ENCODE assay signal across 8 cellular contexts in genomic region chr21:16419188-16419874, GRCh38.
DNase-seq lines count a peak whose midpoint lies in the region; ATAC-seq and TF ChIP-seq lines count a peak whose summit lies in the region.

No MANE protein-coding gene starts in this region.

- H3K4me3 ChIP-seq in HAP-1 (peak overlapping the region; percentile 29), skeletal muscle satellite cell (ENCODE audit: low read length) (peak overlapping the region; percentile 61)
- no peak overlapping the region for H3K4me3 ChIP-seq in naive thymus-derived CD4-positive, alpha-beta T cell (ENCODE audit: low read length)

- peaks cover 0 to 7% (median 0%) of the 10 kb centered on the region in 11 donors for H3K9me3 Mint-ChIP-seq in naive thymus-derived CD4-positive, alpha-beta T cell

- no peak for TF ChIP-seq CTCF in VCaP (conservative IDR thresholded peaks at IDR 0.05)

- H3K27ac ChIP-seq in VCaP = peak overlapping the region; percentile 95
- no peak overlapping the region for H3K27ac ChIP-seq in naive thymus-derived CD4-positive, alpha-beta T cell (ENCODE audit: low read depth, low read length)

- no peak overlapping the region for H3K27ac Mint-ChIP-seq in naive thymus-derived CD4-positive, alpha-beta T cell

- H3K4me2 ChIP-seq in skeletal muscle satellite cell (ENCODE audit: low read length) = peak overlapping the region; percentile 77

- in situ Hi-C loops in HAP-1 (cut with MboI; ENCODE audit: low sequenced_read_pairs) = no loop called here

- H3K36me3 Mint-ChIP-seq in naive thymus-derived CD4-positive, alpha-beta T cell = no peaks in the 10 kb centered on the region

- DNase-seq in HAP-1 (ENCODE audit: low spot score in 2 of 2) = peak; percentile 87
- peak; percentile 4 for DNase-seq in hepatic stellate cell (ENCODE audit: low spot score)
- DNase-seq in OCI-M2 (lab: John Stamatoyannopoulos, UW; ENCODE audit: unreplicated experiment) = no peak
- no peak for DNase-seq in naive thymus-derived CD4-positive, alpha-beta T cell
- DNase-seq in central memory CD4-positive, alpha-beta T cell = no peak
- no peak for DNase-seq in NCI-H226

- H3K4me3 Mint-ChIP-seq in naive thymus-derived CD4-positive, alpha-beta T cell = no peak overlapping the region

- ATAC-seq in naive thymus-derived CD4-positive, alpha-beta T cell = no peak

- H3K36me3 ChIP-seq in HAP-1 (replicated peaks) (no peaks in the 10 kb centered on the region), skeletal muscle satellite cell (ENCODE audit: insufficient read depth, low read length) (no peaks in the 10 kb centered on the region)
- H3K36me3 ChIP-seq in naive thymus-derived CD4-positive, alpha-beta T cell (ENCODE audit: control insufficient read depth in 2 of 3, insufficient read depth in 3 of 3, low read length in 3 of 3) = no peaks in the 10 kb centered on the region

- no peaks in the 10 kb centered on the region for H3K4me1 Mint-ChIP-seq in naive thymus-derived CD4-positive, alpha-beta T cell

- intact Hi-C loops in naive thymus-derived CD4-positive, alpha-beta T cell (cut with micrococcal nuclease) = no loop called here

- CTCF ChIA-PET in naive thymus-derived CD4-positive, alpha-beta T cell (lab: Charles Lee) = no interaction called here

- POLR2A ChIA-PET in naive thymus-derived CD4-positive, alpha-beta T cell (lab: Charles Lee) = no interaction called here

- H3K27me3 ChIP-seq in HAP-1 (ENCODE audit: low read depth) = no peaks in the 10 kb centered on the region
- no peaks in the 10 kb centered on the region for H3K27me3 ChIP-seq in skeletal muscle satellite cell (ENCODE audit: control insufficient read depth, insufficient read depth, low read length)
- H3K27me3 ChIP-seq in naive thymus-derived CD4-positive, alpha-beta T cell (ENCODE audit: control insufficient read depth in 2 of 2, insufficient read depth in 2 of 2, low read length in 2 of 2) = no peaks in the 10 kb centered on the region

- H3K9ac ChIP-seq in skeletal muscle satellite cell (ENCODE audit: low read depth, low read length) = peak overlapping the region; percentile 73

- H3K9me3 ChIP-seq in HAP-1 = no peaks in the 10 kb centered on the region
- H3K9me3 ChIP-seq in skeletal muscle satellite cell (replicated peaks; ENCODE audit: low read length) = no peaks in the 10 kb centered on the region
- H3K9me3 ChIP-seq in naive thymus-derived CD4-positive, alpha-beta T cell (ENCODE audit: control insufficient read depth in 2 of 3, low read length in 3 of 3) = no peaks in the 10 kb centered on the region

- H3K4me1 ChIP-seq in HAP-1 (peaks cover 33% of the 10 kb centered on the region), skeletal muscle satellite cell (ENCODE audit: control insufficient read depth, insufficient read depth, low read length) (peaks cover 24% of the 10 kb centered on the region)
- H3K4me1 ChIP-seq in naive thymus-derived CD4-positive, alpha-beta T cell (ENCODE audit: control insufficient read depth in 2 of 2, insufficient read depth in 2 of 2, low read length in 2 of 2) = no peaks in the 10 kb centered on the region

- no peaks in the 10 kb centered on the region for H3K27me3 Mint-ChIP-seq in naive thymus-derived CD4-positive, alpha-beta T cell

Comparison
In these comparisons a context has a peak if more than half of its experiments do, and no peak if none do; other contexts are left out.
1. DNase-seq: peak in HAP-1 (2 of 2) and hepatic stellate cell (single experiment); none in OCI-M2 (single experiment), naive thymus-derived CD4-positive, alpha-beta T cell (0 of 9), central memory CD4-positive, alpha-beta T cell (single experiment) and NCI-H226 (single experiment).